ENCODE assay signal across 18 cellular contexts in genomic region chr15:56323435-56323834, GRCh38. TPM values are rescaled to one million over a fixed set of nuclear protein-coding genes. Genes with fewer than 3 reads are reported as not detected.
DNase-seq lines count a peak whose midpoint lies in the region; ATAC-seq, FAIRE-seq and TF ChIP-seq lines count a peak whose summit lies in the region.
"Had no signal": no experiment of that assay in that cellular context is flagged by ENCODE, and none has a peak within 500 bp of the region (broad histone marks: within the 10 kb centered on the region; RNA-seq: fewer than 3 reads in every experiment).

No MANE protein-coding gene starts in this region.

- in situ Hi-C loops in IMR-90 (cut with MboI; ENCODE audit: low sequenced_read_pairs) = no loop called here
- in situ Hi-C loops in K562 (cut with MboI) = no loop called here

- H2BK20ac ChIP-seq in IMR-90 (ENCODE audit: low read depth, low read length) = no peak overlapping the region

- H2BK15ac ChIP-seq in IMR-90 (ENCODE audit: low read depth, low read length) = no peak overlapping the region

- TF ChIP-seq EP300 in A549 (IDR thresholded peaks at IDR 0.05) (no peak), K562 (IDR thresholded peaks at IDR 0.05; ENCODE audit: low read length) (no peak)

- no peak overlapping the region for H3K23ac ChIP-seq in IMR-90 (ENCODE audit: low read depth, low read length)

- TF ChIP-seq RAD21 in A549 (conservative IDR thresholded peaks at IDR 0.05 in 1 of 2, IDR thresholded peaks at IDR 0.05 in 1 of 2) (no peak), IMR-90 (IDR thresholded peaks at IDR 0.05; ENCODE audit: low read length) (no peak), K562 (CRISPR knock-in tag; conservative IDR thresholded peaks at IDR 0.05 in 1 of 2, IDR thresholded peaks at IDR 0.05 in 1 of 2) (no peak)

- H3K4me2 ChIP-seq in A549 (no peak overlapping the region), IMR-90 (ENCODE audit: low read depth, low read length) (no peak overlapping the region), K562 (ENCODE audit: insufficient read depth, low read length) (no peak overlapping the region)
- H3K4me2 ChIP-seq: BLaER1, GM23338 had no signal

- H4K8ac ChIP-seq in IMR-90 (ENCODE audit: low read depth in 2 of 2, low read length in 2 of 2) = no peak overlapping the region

- BruUV-seq in IMR-90 (replicated peaks; lab: Mats Ljungman, UMichigan) (no TSS peak), K562 (replicated peaks; lab: Mats Ljungman, UMichigan) (no TSS peak)

- intact Hi-C loops in IMR-90 (cut with micrococcal nuclease) = no loop called here
- intact Hi-C loops in K562 (cut with micrococcal nuclease) = no loop called here
- intact Hi-C loops in Right ventricle myocardium inferior (cut with DNase I) = no loop called here

- no peak for TF ChIP-seq POLR2A in A549 (IDR thresholded peaks at IDR 0.05; ENCODE audit: low read length)
- no peak for TF ChIP-seq POLR2A in IMR-90 (IDR thresholded peaks at IDR 0.05; ENCODE audit: low read depth, low read length)
- no peak for TF ChIP-seq POLR2A in K562 (conservative IDR thresholded peaks at IDR 0.05)

- no peak for DNase-seq in A549 (ENCODE audit: low read depth in 1 of 2, low spot score in 1 of 2)
- DNase-seq in IMR-90 = no peak
- no peak for DNase-seq in K562 (ENCODE audit: extremely low read depth in 1 of 4, low spot score in 3 of 4)
- no peak for DNase-seq in Right ventricle myocardium inferior (ENCODE audit: missing footprints)
- DNase-seq in T1000 (lab: John Stamatoyannopoulos, UW) = no peak
- DNase-seq: CD4-positive, alpha-beta memory T cell; DMS153; DMS79; GDM1; H7 had no signal

- H2BK5ac ChIP-seq in IMR-90 (ENCODE audit: low read depth, low read length, poor library complexity, severe bottlenecking) = no peak overlapping the region

- CTCF ChIA-PET in A549 (lab: Yijun Ruan, JAX) = interaction anchor here (0.6 kb wide), 1 partner anchor 1267 kb away, joined by 3 read pairs; no protein-coding TSS in a partner anchor
- CTCF ChIA-PET in IMR-90 (lab: Yijun Ruan, JAX) = no interaction called here
- CTCF ChIA-PET in K562 (lab: Yijun Ruan, JAX; ENCODE audit: low intra/inter-chr PET ratio) = no interaction called here

- TF ChIP-seq CTCF in A549 (IDR thresholded peaks at IDR 0.05) (no peak), IMR-90 (conservative IDR thresholded peaks at IDR 0.05; ENCODE audit: low read depth, low read length) (no peak), K562 (IDR thresholded peaks at IDR 0.05 in 2 of 3, conservative IDR thresholded peaks at IDR 0.05 in 1 of 3; ENCODE audit: insufficient read depth in 2 of 3, low read depth in 1 of 3, low read length in 3 of 3) (no peak)

- no peak overlapping the region for H3K4ac ChIP-seq in IMR-90 (ENCODE audit: low read depth, low read length)

- H4K5ac ChIP-seq in IMR-90 (ENCODE audit: low read depth, low read length) = no peak overlapping the region

- POLR2A ChIA-PET in A549 (lab: Yijun Ruan, JAX) = no interaction called here
- POLR2A ChIA-PET in IMR-90 (lab: Charles Lee; ENCODE audit: unreplicated experiment) = interaction anchor here (0.7 kb wide), 1 partner anchor 61 kb away, joined by 13 read pairs; no protein-coding TSS in a partner anchor
- POLR2A ChIA-PET in K562 (lab: Yijun Ruan, JAX) = interaction anchor here (1.7 kb wide), 1 partner anchor 15 kb away, joined by 4 read pairs; no protein-coding TSS in a partner anchor

- H3K9ac ChIP-seq in IMR-90 (ENCODE audit: low read depth, low read length) (no peak overlapping the region), K562 (ENCODE audit: insufficient read depth in 1 of 2, low read depth in 2 of 2, low read length in 2 of 2) (no peak overlapping the region)
- H3K9ac ChIP-seq: BLaER1 had no signal

- no peak for ATAC-seq in A549
- no peak for ATAC-seq in IMR-90 (ENCODE audit: low read depth)
- no peak for ATAC-seq in K562
- no peak for ATAC-seq in Right ventricle myocardium inferior
- ATAC-seq in activated CD4-positive, CD25-positive, alpha-beta regulatory T cell treated with anti-CD3 and anti-CD28 coated beads, Interleukin-2, amount 50 U/mL, for 24 hours = no peak
- ATAC-seq: GM23338, HCT116 had no signal

- H2AFZ ChIP-seq in ACC112 (ENCODE audit: low read length, unreplicated experiment) (peak overlapping the region; percentile 53), IMR-90 (replicated peaks; ENCODE audit: low read length, poor library complexity) (no peak overlapping the region), K562 (ENCODE audit: low read depth, low read length) (peak overlapping the region; percentile 23; the same call in 1 of the 2 replicates)

- no peak overlapping the region for H3K18ac ChIP-seq in IMR-90 (ENCODE audit: low read depth, low read length)

- no peak overlapping the region for H3K14ac ChIP-seq in IMR-90 (replicated peaks; ENCODE audit: low read depth, low read length)

- dilution Hi-C loops in IMR-90 (cut with HindIII; ENCODE audit: low sequenced_read_pairs, unreplicated experiment) = no loop called here

- no peaks in the 10 kb centered on the region for H3K9me1 ChIP-seq in IMR-90 (ENCODE audit: insufficient read depth, low read length)
- H3K9me1 ChIP-seq in K562 (ENCODE audit: control insufficient read depth, insufficient read depth, low read length) = no peaks in the 10 kb centered on the region

- H2AK9ac ChIP-seq in IMR-90 (replicated peaks; ENCODE audit: low read depth, low read length, poor library complexity) = no peak overlapping the region

- H4K20me1 ChIP-seq in IMR-90 (ENCODE audit: insufficient read depth, low read length) (no peaks in the 10 kb centered on the region), K562 (replicated peaks; ENCODE audit: control insufficient read depth, insufficient read depth, low read length) (no peaks in the 10 kb centered on the region)
- H4K20me1 ChIP-seq: BLaER1 had no signal

- H3K27ac ChIP-seq in A549 (no peak overlapping the region), ACC112 (ENCODE audit: low read depth, low read length) (no peak overlapping the region), IMR-90 (ENCODE audit: insufficient read depth, low read length) (no peak overlapping the region), K562 (ENCODE audit: extremely low read depth, low read depth, low read length) (no peak overlapping the region)
- H3K27ac ChIP-seq: BLaER1 had no signal

- no peaks in the 10 kb centered on the region for H3K27me3 ChIP-seq in ACC112 (ENCODE audit: insufficient read depth, low read length)
- H3K27me3 ChIP-seq in IMR-90 (ENCODE audit: control insufficient read depth, insufficient read depth, low read length) = no peaks in the 10 kb centered on the region
- H3K27me3 ChIP-seq in K562 (ENCODE audit: control insufficient read depth in 2 of 2, insufficient read depth in 2 of 2, low read length in 2 of 2) = no peaks in the 10 kb centered on the region
- H3K27me3 ChIP-seq: BLaER1 had no signal

- H3K36me3 ChIP-seq in ACC112 (ENCODE audit: insufficient read depth, low read length) (no peaks in the 10 kb centered on the region), IMR-90 (ENCODE audit: control insufficient read depth, insufficient read depth, low read length) (no peaks in the 10 kb centered on the region), K562 (ENCODE audit: control insufficient read depth, insufficient read depth, low read length) (no peaks in the 10 kb centered on the region)
- H3K36me3 ChIP-seq: BLaER1 had no signal

- H3K4me3 ChIP-seq in A549 (no peak overlapping the region), ACC112 (ENCODE audit: low read depth, low read length) (no peak overlapping the region), IMR-90 (ENCODE audit: insufficient read depth, low read depth, low read length) (no peak overlapping the region), K562 (no peak overlapping the region)
- H3K4me3 ChIP-seq: BLaER1, GM23338 had no signal

- H2BK120ac ChIP-seq in IMR-90 (ENCODE audit: low read depth, low read length) = no peak overlapping the region

- H2AK5ac ChIP-seq in IMR-90 (ENCODE audit: low read depth, low read length) = no peak overlapping the region

- H3K79me2 ChIP-seq in ACC112 (ENCODE audit: control insufficient read depth, insufficient read depth, low read length, unreplicated experiment) (no peaks in the 10 kb centered on the region), K562 (ENCODE audit: control insufficient read depth, insufficient read depth, low read length) (no peaks in the 10 kb centered on the region)

- H3K79me1 ChIP-seq in IMR-90 (ENCODE audit: low read depth in 1 of 2, low read length in 2 of 2) = no peaks in the 10 kb centered on the region

- 6% methylated on average over 1 of the region's 1 CpG for WGBS in A549 (ENCODE audit: missing lambda C conversion rate)
- 0% methylated on average over 1 of the region's 1 CpG; no CpG with 5 or more reads in 1 of the 2 experiments for WGBS in IMR-90 (ENCODE audit: extremely low coverage in 2 of 2, insufficient read length in 1 of 2), 2 experiments
- WGBS in K562 (ENCODE audit: insufficient coverage, low coverage, missing lambda C conversion rate) = 10% methylated on average over 1 of the region's 1 CpG

- no peak overlapping the region for H3K56ac ChIP-seq in IMR-90 (ENCODE audit: extremely low read depth, insufficient read depth, low read length)

- FAIRE-seq in A549 (lab: Jason Lieb, UNC) (no peak), K562 (lab: Jason Lieb, UNC) (no peak)
- FAIRE-seq: A204.1, GM12892, GM18507 had no signal

- H4K91ac ChIP-seq in IMR-90 (ENCODE audit: insufficient read depth, low read depth, low read length) = no peak overlapping the region

- H3K9me3 ChIP-seq in A549 = no peaks in the 10 kb centered on the region
- H3K9me3 ChIP-seq in IMR-90 (ENCODE audit: control insufficient read depth, insufficient read depth, low read length) = no peaks in the 10 kb centered on the region
- H3K9me3 ChIP-seq in K562 (replicated peaks; ENCODE audit: control insufficient read depth, insufficient read depth, low read depth, low read length) = no peaks in the 10 kb centered on the region
- H3K9me3 ChIP-seq: BLaER1 had no signal

- H3K4me1 ChIP-seq in A549 = no peaks in the 10 kb centered on the region
- peaks cover 18% of the 10 kb centered on the region for H3K4me1 ChIP-seq in ACC112 (ENCODE audit: control insufficient read depth, insufficient read depth, low read length, unreplicated experiment)
- no peaks in the 10 kb centered on the region for H3K4me1 ChIP-seq in IMR-90 (ENCODE audit: control insufficient read depth, insufficient read depth, low read length)
- peaks cover 0 to 5% of the 10 kb centered on the region in 2 experiments; a peak in 2 of 5 replicates for H3K4me1 ChIP-seq in K562 (replicated peaks in 1 of 2; ENCODE audit: control insufficient read depth in 2 of 2, insufficient read depth in 2 of 2, low read length in 2 of 2)
- H3K4me1 ChIP-seq: BLaER1 had no signal

RNA-seq across cellular contexts. Expression of gene TEX9, which starts 41.8 kb away (rescaled TPM):
- polyA plus RNA-seq in A549 (2011; rRNA removed) (8.3 and 13.3 TPM in 2 replicates), A549 (2017; fragmentation: RNase III; extraction: RNeasy Plus Mini Kit Qiagen cat#74134 plus additional on column Dnase treatment) (7.7 to 9.8 TPM (median 8.5 TPM) in 3 replicates), IMR-90 (2012; rRNA removed) (0.42 and 0.63 TPM in 2 replicates), K562 (2011; rRNA removed) (0.93 and 1.1 TPM in 2 replicates), K562 (2014; fragmentation: Illumina TruSeq; extraction: Trizol) (2.5 and 3.4 TPM in 2 replicates), K562 (2014; fragmentation: Nextera tagmentation; extraction: Ambion mirVana) (1 to 10 TPM; 2.1 to 2.4 TPM), K562 (2014; rRNA removed) (1.9 and 2.4 TPM in 2 replicates)
- 1.2 and 1.5 TPM in 2 replicates for polyA plus RNA-seq in A549 (2012; cell fraction: cytosol; rRNA removed)
- polyA plus RNA-seq in A549 (2012; cell fraction: nucleus; rRNA removed) = 1.2 and 2.8 TPM in 2 replicates
- polyA minus RNA-seq in A549 (2011; rRNA and poly(A)+ RNA removed) = 11.3 and 12.4 TPM in 2 replicates
- total RNA-seq in IMR-90 (2012; rRNA removed) (1.4 and 2.5 TPM in 2 replicates), K562 (2014; rRNA removed) (0.82 and 2.3 TPM in 2 replicates), K562 (2014; rRNA removed; fragmentation: Illumina TruSeq; extraction: Trizol) (2.8 and 3.3 TPM in 2 replicates), K562 (2015; rRNA removed; fragmentation: Illumina TruSeq; extraction: Trizol) (2.7 and 3.6 TPM in 2 replicates), K562 (2021) (2.1 and 2.7 TPM in 2 replicates), Right ventricle myocardium inferior (0.46 TPM)
- 0.05 TPM in 1 of 2 replicates, not detected in the other for polyA plus RNA-seq in IMR-90 (2012; cell fraction: cytosol; rRNA removed)
- polyA plus RNA-seq in IMR-90 (2012; cell fraction: nucleus; rRNA removed; ENCODE audit: low replicate concordance) = 0.08 and 1.2 TPM in 2 replicates
- 1.4 and 4.5 TPM in 2 replicates for total RNA-seq in K562 (2011; cell fraction: chromatin; rRNA removed; ENCODE audit: low replicate concordance)
- total RNA-seq in K562 (2011; cell fraction: nucleolus; rRNA removed) = 0.66 and 0.83 TPM in 2 replicates
- total RNA-seq in K562 (2011; cell fraction: nucleoplasm; rRNA removed) = 1.2 and 2.0 TPM in 2 replicates
- polyA plus RNA-seq in K562 (2011; cell fraction: cytosol; rRNA removed) = 0.30 and 0.37 TPM in 2 replicates
- polyA plus RNA-seq in K562 (2011; cell fraction: nucleus; rRNA removed) = 0.81 and 1.5 TPM in 2 replicates
- 2.3 and 5.4 TPM in 2 replicates for polyA plus RNA-seq in K562 (2012)
- polyA minus RNA-seq in K562 (2011; rRNA and poly(A)+ RNA removed) = 2.1 and 2.3 TPM in 2 replicates
- polyA minus RNA-seq in K562 (2011; cell fraction: cytosol; rRNA and poly(A)+ RNA removed) = 1.1 TPM in 1 of 2 replicates, not detected in the other
- 2.8 and 4.3 TPM in 2 replicates for polyA minus RNA-seq in K562 (2011; cell fraction: nucleus; rRNA and poly(A)+ RNA removed)

Comparison
In these comparisons a context has a peak if more than half of its experiments do, and no peak if none do; other contexts are left out.
1. Of the 35 proteins assayed by ChIP-seq in both K562 and A549: peak only in K562: EHMT2 and HDAC2; only in A549: none; in both: MAFK; in neither: 31; mixed calls (peak in some experiments, not most) for 1.